ENCODE assay signal across 34 cellular contexts in the genomic region with DNA sequence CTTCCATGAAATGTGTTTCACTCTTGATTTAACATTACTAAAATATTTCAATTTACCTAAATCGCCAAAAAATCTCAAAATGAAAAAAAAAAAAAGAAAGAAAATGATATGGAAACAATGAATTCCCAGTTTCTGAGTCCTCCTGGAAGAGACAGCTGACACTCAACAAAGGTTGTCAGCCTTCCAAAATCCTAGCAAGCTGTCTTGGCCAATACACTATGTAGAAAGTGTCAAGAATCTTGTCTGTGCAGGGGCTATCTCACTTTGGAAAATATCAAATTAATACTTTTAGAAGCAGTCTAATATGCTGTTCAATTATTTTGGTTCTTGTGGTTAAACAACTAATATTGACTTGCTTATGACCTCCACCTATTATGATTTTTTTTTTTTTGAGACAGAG. TPM values are rescaled to one million over a fixed set of nuclear protein-coding genes. Genes with fewer than 3 reads are reported as not detected.
"Had no signal": no experiment of that assay in that cellular context is flagged by ENCODE, and none has a peak within 500 bp of the region (broad histone marks: within the 10 kb centered on the region; RNA-seq: fewer than 3 reads in every experiment).

No MANE protein-coding gene starts in this region.

- H3K4me1 Mint-ChIP-seq: activated B cell treated with CpG ODN at 0.5 μM for 24 hours; activated CD4-positive, alpha-beta T cell treated with anti-CD3 and anti-CD28 coated beads, Interleukin-2, amount 10 ng/mL, durations not matched to agents 24 days and 14 days; activated CD8-positive, alpha-beta memory T cell treated with anti-CD3 and anti-CD28 coated beads, Interleukin-2, amount 10 ng/mL, durations not matched to agents 7 days and 5 days; activated naive CD8-positive, alpha-beta T cell treated with anti-CD3 and anti-CD28 coated beads for 36 hours; activated T-helper 17 cell treated with anti-CD3 and anti-CD28 coated beads, Interleukin-2, amount 50 U/mL, for 72 hours had no signal

- H3K9me3 ChIP-seq: adrenal gland, body of pancreas, breast epithelium had no signal

- H3K4me3 ChIP-seq: adrenal gland, body of pancreas, breast epithelium had no signal

- ATAC-seq: activated CD8-positive, alpha-beta memory T cell treated with anti-CD3 and anti-CD28 coated beads, Interleukin-2, amount 10 ng/mL, durations not matched to agents 7 days and 5 days; activated CD8-positive, alpha-beta T cell treated with anti-CD3 and anti-CD28 coated beads, Interleukin-2, amount 10 ng/mL, durations not matched to agents 7 days and 5 days; activated naive CD4-positive, alpha-beta T cell treated with anti-CD3 and anti-CD28 coated beads, Interleukin-2, amount 50 U/mL, for 72 hours; activated T-helper 17 cell treated with anti-CD3 and anti-CD28 coated beads, Interleukin-2, amount 50 U/mL, for 72 hours; body of pancreas had no signal

- H3K27me3 Mint-ChIP-seq: activated B cell treated with CpG ODN at 0.5 μM for 24 hours had no signal

- H3K9me3 Mint-ChIP-seq: activated B cell treated with CpG ODN at 0.5 μM for 24 hours; activated CD4-positive, alpha-beta T cell treated with anti-CD3 and anti-CD28 coated beads, Interleukin-2, amount 10 ng/mL, durations not matched to agents 24 days and 14 days; activated naive CD4-positive, alpha-beta T cell treated with anti-CD3 and anti-CD28 coated beads for 36 hours; activated T-cell treated with anti-CD3 and anti-CD28 coated beads, Interleukin-2, amount 50 U/mL, for 24 hours; activated T-helper 17 cell treated with anti-CD3 and anti-CD28 coated beads, Interleukin-2, amount 50 U/mL, for 72 hours; T-helper 1 cell treated with Interleukin-12 subunit alpha and Interleukin-12 subunit beta and Interleukin-4 antibody, amounts not matched to agents 30 μg/mL and 1 μg/mL, for 36 hours; T-helper 2 cell treated with Interferon-gamma antibody and Interleukin-4, amounts not matched to agents 5 μg/mL and 100 μg/mL, for 36 hours had no signal

- H3K4me1 ChIP-seq: adrenal gland, body of pancreas, breast epithelium had no signal

- H3K36me3 Mint-ChIP-seq: activated CD4-positive, alpha-beta memory T cell treated with anti-CD3 and anti-CD28 coated beads for 36 hours; activated CD8-positive, alpha-beta memory T cell treated with anti-CD3 and anti-CD28 coated beads, Interleukin-2, amount 10 ng/mL, durations not matched to agents 7 days and 5 days; activated naive CD4-positive, alpha-beta T cell treated with anti-CD3 and anti-CD28 coated beads, Interleukin-2, amount 50 U/mL, for 72 hours; activated naive CD8-positive, alpha-beta T cell treated with anti-CD3 and anti-CD28 coated beads for 36 hours had no signal

- H3K27me3 ChIP-seq: body of pancreas, brain microvascular endothelial cell, breast epithelium had no signal

- DNase-seq: activated B cell treated with CpG ODN at 0.5 μM for 24 hours; activated CD4-positive, alpha-beta memory T cell treated with anti-CD3 and anti-CD28 coated beads for 36 hours; activated CD4-positive, alpha-beta T cell treated with anti-CD3 and anti-CD28 coated beads for 4 hours; activated CD4-positive, alpha-beta T cell treated with anti-CD3 and anti-CD28 coated beads, Interleukin-2, amount 10 ng/mL, durations not matched to agents 24 days and 14 days; activated CD4-positive, alpha-beta T cell treated with anti-CD3 and anti-CD28 coated beads, Interleukin-2, amount 50 U/mL, for 1 hour; activated CD4-positive, alpha-beta T cell treated with anti-CD3 and anti-CD28 coated beads, Interleukin-2, amount 50 U/mL, for 4 hours; activated CD4-positive, CD25-positive, alpha-beta regulatory T cell treated with anti-CD3 and anti-CD28 coated beads, Interleukin-2, amount 50 U/mL, for 72 hours; activated CD8-positive, alpha-beta memory T cell treated with anti-CD3 and anti-CD28 coated beads for 24 hours; activated CD8-positive, alpha-beta memory T cell treated with anti-CD3 and anti-CD28 coated beads, Interleukin-2, amount 10 ng/mL, durations not matched to agents 7 days and 5 days; activated CD8-positive, alpha-beta memory T cell treated with anti-CD3 and anti-CD28 coated beads, Interleukin-2, amount 50 U/mL, for 48 hours; activated CD8-positive, alpha-beta T cell treated with anti-CD3 and anti-CD28 coated beads, Interleukin-2, amount 10 ng/mL, durations not matched to agents 7 days and 5 days; activated effector memory CD4-positive, alpha-beta T cell treated with anti-CD3 and anti-CD28 coated beads, Interleukin-2, amount 50 U/mL, for 16 hours; activated gamma-delta T cell treated with Interleukin-2 at 50 U/mL for 16 hours; activated naive CD4-positive, alpha-beta T cell; activated naive CD4-positive, alpha-beta T cell treated with anti-CD3 and anti-CD28 coated beads for 36 hours; activated naive CD4-positive, alpha-beta T cell treated with anti-CD3 and anti-CD28 coated beads, Interleukin-2, amount 50 U/mL, for 16 hours; activated naive CD8-positive, alpha-beta T cell treated with anti-CD3 and anti-CD28 coated beads for 36 hours; activated T-cell treated with anti-CD3 and anti-CD28 coated beads, Interleukin-2, amount 50 U/mL, for 24 hours; activated T-cell treated with anti-CD3 and anti-CD28 coated beads, Interleukin-2, amount 50 U/mL, for 48 hours; adrenal gland; amniotic stem cell; aorta; body of pancreas; brain microvascular endothelial cell; central memory CD4-positive, alpha-beta T cell; T-helper 1 cell; T-helper 2 cell; T-helper 9 cell had no signal

- H3K4me3 Mint-ChIP-seq: activated B cell treated with CpG ODN at 0.5 μM for 24 hours; activated CD4-positive, alpha-beta memory T cell treated with anti-CD3 and anti-CD28 coated beads for 36 hours; activated CD4-positive, alpha-beta T cell treated with anti-CD3 and anti-CD28 coated beads, Interleukin-2, amount 10 ng/mL, durations not matched to agents 24 days and 14 days; activated CD8-positive, alpha-beta memory T cell treated with anti-CD3 and anti-CD28 coated beads, Interleukin-2, amount 10 ng/mL, durations not matched to agents 7 days and 5 days; activated CD8-positive, alpha-beta T cell treated with anti-CD3 and anti-CD28 coated beads, Interleukin-2, amount 10 ng/mL, durations not matched to agents 7 days and 5 days; activated naive CD4-positive, alpha-beta T cell treated with anti-CD3 and anti-CD28 coated beads for 36 hours; activated naive CD8-positive, alpha-beta T cell treated with anti-CD3 and anti-CD28 coated beads for 36 hours; activated T-cell treated with anti-CD3 and anti-CD28 coated beads, Interleukin-2, amount 50 U/mL, for 24 hours; activated T-helper 17 cell treated with anti-CD3 and anti-CD28 coated beads, Interleukin-2, amount 50 U/mL, for 72 hours; T-helper 1 cell treated with Interleukin-12 subunit alpha and Interleukin-12 subunit beta and Interleukin-4 antibody, amounts not matched to agents 30 μg/mL and 1 μg/mL, for 36 hours; T-helper 2 cell treated with Interferon-gamma antibody and Interleukin-4, amounts not matched to agents 5 μg/mL and 100 μg/mL, for 36 hours had no signal

- H3K27ac Mint-ChIP-seq: activated B cell treated with CpG ODN at 0.5 μM for 24 hours; activated CD4-positive, alpha-beta memory T cell treated with anti-CD3 and anti-CD28 coated beads for 36 hours; activated CD4-positive, alpha-beta T cell treated with anti-CD3 and anti-CD28 coated beads, Interleukin-2, amount 10 ng/mL, durations not matched to agents 24 days and 14 days; activated CD8-positive, alpha-beta memory T cell treated with anti-CD3 and anti-CD28 coated beads, Interleukin-2, amount 10 ng/mL, durations not matched to agents 7 days and 5 days; activated CD8-positive, alpha-beta T cell treated with anti-CD3 and anti-CD28 coated beads, Interleukin-2, amount 10 ng/mL, durations not matched to agents 7 days and 5 days; activated naive CD4-positive, alpha-beta T cell treated with anti-CD3 and anti-CD28 coated beads for 36 hours; activated naive CD4-positive, alpha-beta T cell treated with anti-CD3 and anti-CD28 coated beads, Interleukin-2, amount 50 U/mL, for 72 hours; activated naive CD8-positive, alpha-beta T cell treated with anti-CD3 and anti-CD28 coated beads for 36 hours; activated T-cell treated with anti-CD3 and anti-CD28 coated beads, Interleukin-2, amount 50 U/mL, for 24 hours; activated T-helper 17 cell treated with anti-CD3 and anti-CD28 coated beads, Interleukin-2, amount 50 U/mL, for 72 hours; T-helper 1 cell treated with Interleukin-12 subunit alpha and Interleukin-12 subunit beta and Interleukin-4 antibody, amounts not matched to agents 30 μg/mL and 1 μg/mL, for 36 hours; T-helper 2 cell treated with Interferon-gamma antibody and Interleukin-4, amounts not matched to agents 5 μg/mL and 100 μg/mL, for 36 hours had no signal

- H3K27ac ChIP-seq: adrenal gland, body of pancreas, brain microvascular endothelial cell, breast epithelium, VCaP had no signal

- H3K36me3 ChIP-seq: adrenal gland, brain microvascular endothelial cell, breast epithelium had no signal

RNA-seq across cellular contexts. Expression of a gene that starts 8.7 kb away (rescaled TPM):
- total RNA-seq: activated B cell treated with CpG ODN at 0.5 μM for 24 hours; activated CD4-positive, alpha-beta memory T cell treated with anti-CD3 and anti-CD28 coated beads for 36 hours; activated CD4-positive, alpha-beta T cell treated with anti-CD3 and anti-CD28 coated beads, Interleukin-2, amount 10 ng/mL, durations not matched to agents 24 days and 14 days; activated CD8-positive, alpha-beta memory T cell treated with anti-CD3 and anti-CD28 coated beads, Interleukin-2, amount 10 ng/mL, durations not matched to agents 7 days and 5 days; activated CD8-positive, alpha-beta T cell treated with anti-CD3 and anti-CD28 coated beads, Interleukin-2, amount 10 ng/mL, durations not matched to agents 7 days and 5 days; activated naive CD4-positive, alpha-beta T cell treated with anti-CD3 and anti-CD28 coated beads for 36 hours; activated naive CD4-positive, alpha-beta T cell treated with anti-CD3 and anti-CD28 coated beads, Interleukin-2, amount 50 U/mL, for 72 hours; activated naive CD8-positive, alpha-beta T cell treated with anti-CD3 and anti-CD28 coated beads for 36 hours had no signal
